Comparison of ENCODE assay signal across 7 cellular contexts in the genomic region with DNA sequence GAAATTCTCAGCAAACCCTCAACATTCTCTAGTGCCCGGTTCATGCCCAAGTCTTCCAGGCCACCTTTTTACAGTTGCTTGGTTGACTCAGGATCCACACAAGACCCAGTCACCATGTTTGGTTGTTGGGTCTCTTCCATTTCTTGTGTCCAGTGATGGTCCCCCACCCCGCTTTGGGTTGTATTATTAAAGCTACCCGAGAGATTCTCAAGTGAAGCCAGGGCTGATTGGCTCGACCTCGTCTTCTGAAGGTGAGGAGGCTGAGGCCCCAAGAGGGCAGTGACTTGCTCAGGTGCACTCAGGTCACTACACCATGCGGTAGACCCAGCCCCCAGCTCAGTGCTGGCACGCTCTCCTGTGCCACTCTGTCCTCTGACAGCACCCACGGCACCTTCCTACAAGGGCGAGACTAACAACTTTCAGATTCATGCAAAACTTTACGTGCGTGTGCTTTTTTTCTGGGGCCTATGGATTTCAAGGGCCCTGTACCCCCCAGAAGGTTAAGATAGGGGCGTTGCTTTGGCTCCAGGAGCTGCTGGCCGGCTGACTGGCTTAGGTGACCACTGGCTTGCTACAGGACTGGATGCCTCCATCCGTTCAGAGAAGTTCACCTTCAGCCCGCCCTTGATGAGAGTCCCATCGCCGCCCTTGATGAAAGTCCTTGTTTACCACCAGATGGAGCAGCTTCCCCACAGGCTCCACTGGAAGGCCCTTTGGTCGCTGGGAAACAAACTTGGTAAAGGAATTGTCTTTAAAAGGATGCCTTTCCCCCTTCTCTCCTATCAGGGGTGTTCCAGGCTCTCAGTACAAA. TPM values are rescaled to one million over a fixed set of nuclear protein-coding genes. Genes with fewer than 3 reads are reported as not detected.
DNase-seq lines count a peak whose midpoint lies in the region; ATAC-seq and TF ChIP-seq lines count a peak whose summit lies in the region.

No MANE protein-coding gene starts in this region.

- 55 to 60% (median 58%) methylated on average over 17 to 18 of the region's 18 CpGs for WGBS in adrenal gland, 4 donors

- TF ChIP-seq POLR2A in adrenal gland (IDR thresholded peaks at IDR 0.05): no peak

- DNase-seq in GM04503 (ENCODE audit: low read depth): peak; percentile 26
- DNase-seq in M059J (ENCODE audit: low read depth): peak; percentile 76
- peak; percentile 46 to 82 (median 71) for DNase-seq in adrenal gland
- peak; percentile 71 for DNase-seq in left cardiac atrium
- peak; percentile 27 for DNase-seq in retinal pigment epithelial cell (ENCODE audit: low read depth)
- DNase-seq in activated T-cell treated with anti-CD3 and anti-CD28 coated beads for 4 hours: no peak

- H3K36me3 ChIP-seq in adrenal gland (replicated peaks in 1 of 2): no peaks in the 10 kb centered on the region

- intact Hi-C loops in adrenal gland (cut with DNase I) (loop anchor here (5.0 to 10.0 kb wide), 3 partner anchors 117 to 417 kb away; no protein-coding TSS in a partner anchor), left cardiac atrium (cut with DNase I) (loop anchor here in 1 of 2 donors (1.0 to 5.0 kb wide), 3 partner anchors 70 to 413 kb away; a partner anchor contains a TSS)

- no peaks in the 10 kb centered on the region for H3K9me3 ChIP-seq in adrenal gland (replicated peaks in 1 of 3)

- peak; percentile 92 to 93 for ATAC-seq in left cardiac atrium
- ATAC-seq in HG02763 (IDR thresholded peaks at IDR 0.05; ENCODE audit: unreplicated experiment): no peak

- H3K4me1 ChIP-seq in adrenal gland (replicated peaks in 1 of 2): no peaks in the 10 kb centered on the region

- H3K27ac ChIP-seq in adrenal gland: no peak overlapping the region

- H3K27me3 ChIP-seq in adrenal gland: no peaks in the 10 kb centered on the region

- TF ChIP-seq CTCF in adrenal gland (IDR thresholded peaks at IDR 0.05) (peak; percentile 26 to 78 (median 61)), retinal pigment epithelial cell (conservative IDR thresholded peaks at IDR 0.05; ENCODE audit: low read depth, low read length) (peak; percentile 83)

- H3K4me3 ChIP-seq in adrenal gland: no peak overlapping the region
- no peak overlapping the region for H3K4me3 ChIP-seq in retinal pigment epithelial cell (ENCODE audit: low read length)

RNA-seq across cellular contexts. Expression of a gene that starts 50.4 kb away (rescaled TPM):
- total RNA-seq in M059J (2014; rRNA removed; shearing (Covaris generic)): not detected in 2 replicates
- 1 to 10 TPM in 4 of 8 donors, under 1 TPM in 3, not detected in 1; 0.48 to 2.5 (median 1.2) TPM for total RNA-seq in adrenal gland
- polyA plus RNA-seq in adrenal gland: 1 to 10 TPM in 1 of 3 donors, under 1 TPM in 1, not detected in 1; 0.64 to 5.1 TPM
- under 1 TPM; 0.18 to 0.24 TPM for total RNA-seq in left cardiac atrium
